Comparison of ENCODE assay signal across 21 cellular contexts in the genomic region with DNA sequence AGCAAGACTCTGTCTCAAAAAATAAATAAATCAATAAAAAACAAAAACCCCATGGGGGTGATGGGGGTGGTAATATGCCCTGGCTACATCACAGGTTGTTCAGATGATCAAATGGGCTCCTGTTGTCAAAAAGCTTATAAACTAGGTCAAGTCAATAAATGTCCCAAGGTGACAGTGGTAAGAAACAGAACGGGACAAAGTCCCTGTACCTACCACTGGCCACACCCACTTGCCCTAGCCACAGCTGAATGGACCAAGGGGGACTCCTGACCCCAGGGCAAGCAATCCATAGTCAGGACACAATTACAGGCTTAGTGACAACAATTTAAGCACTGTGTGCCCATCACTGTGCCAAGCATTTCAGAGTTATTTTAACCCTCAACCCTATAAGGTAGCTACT. TPM values are rescaled to one million over a fixed set of nuclear protein-coding genes. Genes with fewer than 3 reads are reported as not detected.
DNase-seq lines count a peak whose midpoint lies in the region; FAIRE-seq and TF ChIP-seq lines count a peak whose summit lies in the region.
"Had no signal": no experiment of that assay in that cellular context is flagged by ENCODE, and none has a peak within 500 bp of the region (broad histone marks: within the 10 kb centered on the region; RNA-seq: fewer than 3 reads in every experiment).

No MANE protein-coding gene starts in this region.

- no peaks in the 10 kb centered on the region for H3K27me3 Mint-ChIP-seq in CD4-positive, alpha-beta memory T cell

- TF ChIP-seq CTCF in kidney (IDR thresholded peaks at IDR 0.05; ENCODE audit: borderline replicate concordance, extremely low read depth, insufficient read depth) = no peak

- peaks cover 4 to 6% of the 10 kb centered on the region in 2 donors for H3K4me1 ChIP-seq in kidney (ENCODE audit: control insufficient read depth in 1 of 2, insufficient read depth in 1 of 2, low read depth in 1 of 2, low read length in 2 of 2)
- peaks cover 3% of the 10 kb centered on the region for H3K4me1 ChIP-seq in CD4-positive, alpha-beta memory T cell (ENCODE audit: insufficient read depth, low read length)

- H3K36me3 ChIP-seq in kidney (ENCODE audit: control insufficient read depth in 1 of 2, insufficient read depth in 2 of 2, low read length in 2 of 2) = peaks cover 10 to 12% of the 10 kb centered on the region in 2 donors
- H3K36me3 ChIP-seq in CD4-positive, alpha-beta memory T cell (ENCODE audit: insufficient read depth, low read length) = peaks cover 36% of the 10 kb centered on the region

- no peaks in the 10 kb centered on the region for H3K9me3 ChIP-seq in kidney (ENCODE audit: control insufficient read depth in 1 of 2, low read length in 2 of 2)
- H3K9me3 ChIP-seq in CD4-positive, alpha-beta memory T cell (ENCODE audit: control insufficient read depth in 1 of 2, low read length in 2 of 2) = no peaks in the 10 kb centered on the region

- H3K36me3 Mint-ChIP-seq in CD4-positive, alpha-beta memory T cell = peaks cover 43 to 57% of the 10 kb centered on the region in 2 donors

- H3K9ac ChIP-seq in kidney (ENCODE audit: low read length in 2 of 2) = no peak overlapping the region
- H3K9ac ChIP-seq: BLaER1 treated with 17β-estradiol and CSF1 and Interleukin-3, amounts not matched to agents 10 nM and 100 nM; GM23248 had no signal

- no peak overlapping the region for H3K4me3 ChIP-seq in kidney (ENCODE audit: low read length in 2 of 2)
- no peak overlapping the region for H3K4me3 ChIP-seq in CD4-positive, alpha-beta memory T cell (ENCODE audit: low read length in 2 of 2)
- H3K4me3 ChIP-seq: BLaER1 treated with 17β-estradiol and CSF1 and Interleukin-3, amounts not matched to agents 10 nM and 100 nM; GM23248 had no signal

- H3K4me3 Mint-ChIP-seq in CD4-positive, alpha-beta memory T cell = no peak overlapping the region
- H3K4me3 Mint-ChIP-seq: HFFc6 had no signal

- no peaks in the 10 kb centered on the region for H3K27me3 ChIP-seq in CD4-positive, alpha-beta memory T cell (ENCODE audit: insufficient read depth, low read length)
- H3K27me3 ChIP-seq: BLaER1 treated with 17β-estradiol and CSF1 and Interleukin-3, amounts not matched to agents 10 nM and 100 nM had no signal

- no peak for FAIRE-seq in kidney (lab: Jason Lieb, UNC)
- FAIRE-seq: A204.1, G401.6 had no signal

- peak overlapping the region in 1 of 7 donors; percentile 38 for H3K27ac Mint-ChIP-seq in CD4-positive, alpha-beta memory T cell
- H3K27ac Mint-ChIP-seq: HFFc6 had no signal

- intact Hi-C loops in kidney (cut with DNase I) = no loop called here
- intact Hi-C loops in CD4-positive, alpha-beta memory T cell (cut with micrococcal nuclease) = no loop called here

- H3K27ac ChIP-seq in kidney (ENCODE audit: low read depth in 2 of 2, low read length in 2 of 2) = no peak overlapping the region
- H3K27ac ChIP-seq in CD4-positive, alpha-beta memory T cell (ENCODE audit: low read depth, low read length) = no peak overlapping the region
- H3K27ac ChIP-seq: BLaER1 treated with 17β-estradiol and CSF1 and Interleukin-3, amounts not matched to agents 10 nM and 100 nM; GM23248 had no signal

- H3K9me3 Mint-ChIP-seq in CD4-positive, alpha-beta memory T cell = no peaks in the 10 kb centered on the region
- H3K9me3 Mint-ChIP-seq: HFFc6 had no signal

- CTCF ChIA-PET in CD4-positive, alpha-beta memory T cell (lab: Charles Lee; ENCODE audit: partially characterized antibody) = no interaction called here

- POLR2A ChIA-PET in CD4-positive, alpha-beta memory T cell (lab: Charles Lee; ENCODE audit: partially characterized antibody) = interaction anchor here (0.8 to 1.6 kb wide), 4 partner anchors 11 to 26 kb away, joined by 3 to 8 read pairs (median 6); a partner anchor contains a TSS

- DNase-seq in AG20443 (ENCODE audit: low spot score) = peak; percentile 2
- DNase-seq in HuH-7 (ENCODE audit: low spot score) = peak; percentile 44
- peak; percentile 3 for DNase-seq in kidney
- DNase-seq in mucosa of gallbladder (ENCODE audit: low spot score) = peak; percentile 59
- DNase-seq in dedifferentiated amniotic fluid mesenchymal stem cell (ENCODE audit: extremely low spot score) = no peak
- no peak for DNase-seq in CD4-positive, alpha-beta memory T cell
- DNase-seq in anterior cingulate cortex (lab: John Stamatoyannopoulos, UW) = no peak
- DNase-seq in SW480 (ENCODE audit: low spot score) = no peak
- DNase-seq: DND-41; GM23248; HFFc6; NCI-H1105 treated with DMSO at 0.1 percent for 48 hours; NCI-H187 treated with DMSO at 0.1 percent for 48 hours; NCI-H446; NCI-H69; NK-92 treated with Interleukin-12 subunit alpha and Interleukin-12 subunit beta, amount 100 ng/mL, for 24 hours; OCI-M1; RPMI8226 had no signal

- peaks cover 2 to 17% (median 9%) of the 10 kb centered on the region in 4 donors for H3K4me1 Mint-ChIP-seq in CD4-positive, alpha-beta memory T cell

RNA-seq across cellular contexts. Expression of a gene that starts 6.0 kb away (rescaled TPM):
- 29.8 TPM for total RNA-seq in kidney
- polyA plus RNA-seq in kidney (ENCODE audit: insufficient read depth, low read depth, low replicate concordance) = 27.0 TPM
- total RNA-seq in mucosa of gallbladder = 45.0 TPM
- total RNA-seq in CD4-positive, alpha-beta memory T cell = 10 to 100 TPM; 13.9 to 14.5 TPM
- 10 to 100 TPM; 18.0 to 25.4 TPM for polyA plus RNA-seq in CD4-positive, alpha-beta memory T cell

RNA-seq across cellular contexts. Expression of a gene that starts 9.4 kb away (rescaled TPM):
- 10.4 TPM for total RNA-seq in kidney
- polyA plus RNA-seq in kidney (ENCODE audit: insufficient read depth, low read depth, low replicate concordance) = 6.3 TPM
- 10.3 TPM for total RNA-seq in mucosa of gallbladder
- 1 to 10 TPM; 1.7 to 1.9 TPM for total RNA-seq in CD4-positive, alpha-beta memory T cell
- polyA plus RNA-seq in CD4-positive, alpha-beta memory T cell = 1 to 10 TPM in 1 of 2 donors, under 1 TPM in 1; 0.69 to 1.6 TPM

RNA-seq across cellular contexts. Expression of a gene that starts 14.9 kb away (rescaled TPM):
- 113 TPM for total RNA-seq in kidney
- polyA plus RNA-seq in kidney (ENCODE audit: insufficient read depth, low read depth, low replicate concordance) = 264 TPM
- total RNA-seq in mucosa of gallbladder = 121 TPM
- total RNA-seq in CD4-positive, alpha-beta memory T cell = 100 to 1,000 TPM; 101 to 105 TPM
- 100 to 1,000 TPM; 172 to 279 TPM for polyA plus RNA-seq in CD4-positive, alpha-beta memory T cell

RNA-seq across cellular contexts. Expression of a gene that starts 25.9 kb away (rescaled TPM):
- total RNA-seq in kidney (69.0 TPM), mucosa of gallbladder (77.9 TPM)
- 317 TPM for polyA plus RNA-seq in kidney (ENCODE audit: insufficient read depth, low read depth, low replicate concordance)
- 10 to 100 TPM; 42.1 to 44.4 TPM for total RNA-seq in CD4-positive, alpha-beta memory T cell
- polyA plus RNA-seq in CD4-positive, alpha-beta memory T cell = 100 to 1,000 TPM; 137 to 153 TPM

Comparison
In these comparisons a context has a peak if more than half of its experiments do, and no peak if none do; other contexts are left out.
1. DNase-seq: peak in AG20443 (single experiment), HuH-7 (single experiment), kidney (single experiment) and mucosa of gallbladder (single experiment); none in dedifferentiated amniotic fluid mesenchymal stem cell (single experiment), CD4-positive, alpha-beta memory T cell (0 of 5), anterior cingulate cortex (0 of 58) and SW480 (single experiment).